Comparison of ENCODE assay signal across 8 cellular contexts in genomic region chr16:75433732-75434413, GRCh38. TPM values are rescaled to one million over a fixed set of nuclear protein-coding genes. Genes with fewer than 3 reads are reported as not detected.
A peak's percentile ranks its signal among the peaks of the same experiment; 100 is the strongest.
DNase-seq lines count a peak whose midpoint lies in the region; ATAC-seq and TF ChIP-seq lines count a peak whose summit lies in the region.

No MANE protein-coding gene starts in this region.

- H3K27ac Mint-ChIP-seq in brain: peak overlapping the region; percentile 90 to 98 (median 97)

- H3K4me2 ChIP-seq in PC-3 (ENCODE audit: low read length): peak overlapping the region; percentile 91

- no peaks in the 10 kb centered on the region for H4K20me1 ChIP-seq in PC-3 (ENCODE audit: low read length)

- BruUV-seq in PC-3 (replicated peaks; lab: Mats Ljungman, UMichigan): TSS peak; percentile 92

- WGBS in sigmoid colon, 2 donors: 2 to 4% methylated on average over 32 of the region's 32 CpGs

- H3K9me2 ChIP-seq in PC-3 (replicated peaks; ENCODE audit: low read length): no peaks in the 10 kb centered on the region

- peak overlapping the region; percentile 85 to 97 (median 91) for H3K4me3 Mint-ChIP-seq in brain

- H3F3A ChIP-seq in PC-3 (ENCODE audit: low read length, unreplicated experiment): no peaks in the 10 kb centered on the region

- POLR2A ChIA-PET in PC-3 (lab: Charles Lee; ENCODE audit: unreplicated experiment): interaction anchor here (0.6 kb wide), 1 partner anchor 77 kb away, joined by 3 read pairs; no protein-coding TSS in a partner anchor

- no peak for TF ChIP-seq EP300 in sigmoid colon (IDR thresholded peaks at IDR 0.05)

- H2AFZ ChIP-seq in PC-3 (ENCODE audit: low read length): peak overlapping the region; percentile 94

- peaks cover 4 to 14% (median 9%) of the 10 kb centered on the region in 5 experiments for H3K9me3 Mint-ChIP-seq in brain

- H3K4me1 ChIP-seq in PC-3 (ENCODE audit: insufficient read depth, low read length) (no peaks in the 10 kb centered on the region; the same call in 1 of the 2 replicates), iPS-15b (ENCODE audit: control insufficient read depth, insufficient read depth, low read length) (peaks cover 3% of the 10 kb centered on the region), sigmoid colon (peaks cover 0 to 17% (median 11%) of the 10 kb centered on the region in 4 donors)

- H3K27me3 Mint-ChIP-seq in brain: peaks cover 4% of the 10 kb centered on the region

- peaks cover 42% of the 10 kb centered on the region for H3K79me2 ChIP-seq in PC-3 (ENCODE audit: low read length)

- TF ChIP-seq CTCF in PC-3 (conservative IDR thresholded peaks at IDR 0.05; ENCODE audit: low read depth, low read length) (no peak), brain (conservative IDR thresholded peaks at IDR 0.05) (no peak), sigmoid colon (IDR thresholded peaks at IDR 0.05) (no peak)

- intact Hi-C loops in PC-3 (cut with micrococcal nuclease): no loop called here
- intact Hi-C loops in sigmoid colon (cut with DNase I): loop anchor here (1.0 to 5.0 kb wide), 3 partner anchors 30 to 323 kb away; partner anchors contain the start of genes TMEM170A and TMEM231

- no peaks in the 10 kb centered on the region for H3K9me3 ChIP-seq in PC-3 (ENCODE audit: low read length)
- H3K9me3 ChIP-seq in iPS-15b (ENCODE audit: control insufficient read depth, insufficient read depth, low read length): no peaks in the 10 kb centered on the region
- H3K9me3 ChIP-seq in sigmoid colon: no peaks in the 10 kb centered on the region

- DNase-seq in activated CD4-positive, CD25-positive, alpha-beta regulatory T cell (lab: John Stamatoyannopoulos, UW): peak in 3 of 4 experiments; percentile 54 to 63 (median 54)
- no peak for DNase-seq in activated CD4-positive, CD25-positive, alpha-beta regulatory T cell treated with anti-CD3 and anti-CD28 coated beads, Interleukin-2, amount 50 U/mL, for 72 hours
- DNase-seq in HuH-7 (ENCODE audit: low spot score) (peak; percentile 69), PC-3 (peak; percentile 72), sigmoid colon (peak; percentile 92)

- H3K4me3 ChIP-seq in PC-3 (ENCODE audit: low read length) (peak overlapping the region; percentile 79), iPS-15b (ENCODE audit: low read depth, low read length) (peak overlapping the region; percentile 82), sigmoid colon (peak overlapping the region; percentile 75 to 92 (median 84))

- H3K36me3 Mint-ChIP-seq in brain: peaks cover 36% of the 10 kb centered on the region

- TF ChIP-seq POLR2A in sigmoid colon (IDR thresholded peaks at IDR 0.05): no peak

- CTCF ChIA-PET in PC-3 (lab: Charles Lee): no interaction called here

- H3K4me1 Mint-ChIP-seq in brain: peaks cover 51% of the 10 kb centered on the region

- H3K27ac ChIP-seq in PC-3 (ENCODE audit: low read length) (peak overlapping the region; percentile 77), sigmoid colon (peak overlapping the region; percentile 95 to 98 (median 96))

- peak; percentile 76 for ATAC-seq in GM21717 (IDR thresholded peaks at IDR 0.05; ENCODE audit: unreplicated experiment)
- peak; percentile 54 for ATAC-seq in PC-3

- H3K27me3 ChIP-seq in PC-3 (ENCODE audit: low read length) (no peaks in the 10 kb centered on the region), iPS-15b (ENCODE audit: control insufficient read depth, insufficient read depth, low read length) (no peaks in the 10 kb centered on the region), sigmoid colon (no peaks in the 10 kb centered on the region)

- H3K9ac ChIP-seq in PC-3 (ENCODE audit: low read length): peak overlapping the region; percentile 78
- H3K9ac ChIP-seq in iPS-15b (ENCODE audit: low read depth, low read length): peak overlapping the region; percentile 90

- H3K36me3 ChIP-seq in PC-3 (ENCODE audit: low read depth, low read length) (no peaks in the 10 kb centered on the region), iPS-15b (ENCODE audit: control insufficient read depth, insufficient read depth, low read length) (no peaks in the 10 kb centered on the region), sigmoid colon (no peaks in the 10 kb centered on the region)

RNA-seq across cellular contexts. Expression of gene CFDP1, which starts 0.6 kb away (rescaled TPM):
- total RNA-seq in PC-3 (2014; rRNA removed): 27.3 and 32.1 TPM in 2 replicates
- 139 TPM for polyA plus RNA-seq in brain (ENCODE audit: insufficient read depth, low read depth, low replicate concordance)
- 10 to 100 TPM; 42.1 to 61.1 (median 48.2) TPM for total RNA-seq in sigmoid colon
- 100 to 1,000 TPM; 102 to 382 (median 295) TPM for polyA plus RNA-seq in sigmoid colon

RNA-seq across cellular contexts. Expression of gene TMEM170A, which starts 30.6 kb away (rescaled TPM):
- total RNA-seq in PC-3 (2014; rRNA removed): 10.1 and 18.6 TPM in 2 replicates
- 11.5 TPM for polyA plus RNA-seq in brain (ENCODE audit: insufficient read depth, low read depth, low replicate concordance)
- 10 to 100 TPM; 12.7 to 18.2 (median 15.3) TPM for total RNA-seq in sigmoid colon
- polyA plus RNA-seq in sigmoid colon: 10 to 100 TPM; 13.2 to 24.5 (median 15.9) TPM
